20 cellular contexts compared by ENCODE assay signal in the genomic region with DNA sequence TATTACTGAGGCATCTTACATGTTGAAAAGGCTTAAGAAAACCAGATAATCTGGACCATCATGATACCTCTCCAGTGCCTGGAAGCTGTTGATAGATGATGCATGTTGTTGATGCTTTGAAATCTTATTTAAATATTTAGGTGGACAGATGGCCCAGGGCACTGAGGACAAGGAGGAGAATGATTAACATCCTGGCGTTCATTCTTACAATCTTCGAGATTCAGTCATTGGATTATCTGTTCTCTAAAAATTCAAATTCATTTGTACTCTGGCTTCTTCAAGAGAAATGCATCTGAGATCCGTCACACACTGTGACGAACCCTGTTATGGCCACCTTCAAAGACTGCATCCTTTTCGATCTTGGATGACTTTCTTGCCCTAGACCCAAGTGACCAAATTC.
DNase-seq lines count a peak whose midpoint lies in the region; ATAC-seq, FAIRE-seq and TF ChIP-seq lines count a peak whose summit lies in the region.
"Had no signal": no experiment of that assay in that cellular context is flagged by ENCODE, and none has a peak within 500 bp of the region (broad histone marks: within the 10 kb centered on the region; RNA-seq: fewer than 3 reads in every experiment).

No MANE protein-coding gene starts in this region.

- TF ChIP-seq CTCF in D721Med (IDR thresholded peaks at IDR 0.05; ENCODE audit: insufficient read depth, missing control alignments) = no peak

- ATAC-seq in stimulated activated effector memory CD8-positive, alpha-beta T cell treated with anti-CD3 and anti-CD28 coated beads, Interleukin-12 subunit alpha, Interleukin-12 subunit beta, amount 100 ng/mL, for 72 hours = no peak
- ATAC-seq: CD8-positive, alpha-beta T cell; GM12878; GM23338; HCT116 had no signal

- H3K4me3 Mint-ChIP-seq in activated CD4-positive, alpha-beta T cell treated with anti-CD3 and anti-CD28 coated beads, Interleukin-2, amount 10 ng/mL, durations not matched to agents 7 days and 5 days = no peak overlapping the region
- H3K4me3 Mint-ChIP-seq in stimulated activated effector memory CD8-positive, alpha-beta T cell treated with anti-CD3 and anti-CD28 coated beads, Interleukin-12 subunit alpha, Interleukin-12 subunit beta, amount 100 ng/mL, for 72 hours = no peak overlapping the region
- H3K4me3 Mint-ChIP-seq: B cell; CD4-positive, CD25-positive, alpha-beta regulatory T cell; CD8-positive, alpha-beta T cell; GM23338; H9 had no signal

- CTCF ChIA-PET in activated CD4-positive, alpha-beta T cell treated with anti-CD3 and anti-CD28 coated beads, Interleukin-2, amount 10 ng/mL, durations not matched to agents 7 days and 5 days (lab: Charles Lee) = no interaction called here

- POLR2A ChIA-PET in activated CD4-positive, alpha-beta T cell treated with anti-CD3 and anti-CD28 coated beads, Interleukin-2, amount 10 ng/mL, durations not matched to agents 7 days and 5 days (lab: Charles Lee) = no interaction called here

- no peaks in the 10 kb centered on the region for H3K4me1 Mint-ChIP-seq in activated CD4-positive, alpha-beta T cell treated with anti-CD3 and anti-CD28 coated beads, Interleukin-2, amount 10 ng/mL, durations not matched to agents 7 days and 5 days
- no peaks in the 10 kb centered on the region for H3K4me1 Mint-ChIP-seq in stimulated activated effector memory CD8-positive, alpha-beta T cell treated with anti-CD3 and anti-CD28 coated beads, Interleukin-12 subunit alpha, Interleukin-12 subunit beta, amount 100 ng/mL, for 72 hours
- H3K4me1 Mint-ChIP-seq: B cell; CD4-positive, CD25-positive, alpha-beta regulatory T cell had no signal

- no peaks in the 10 kb centered on the region for H3K27me3 Mint-ChIP-seq in activated CD4-positive, alpha-beta T cell treated with anti-CD3 and anti-CD28 coated beads, Interleukin-2, amount 10 ng/mL, durations not matched to agents 7 days and 5 days
- H3K27me3 Mint-ChIP-seq: CD4-positive, CD25-positive, alpha-beta regulatory T cell had no signal

- DNase-seq in D721Med (ENCODE audit: insufficient read length, low spot score) (no peak), NCI-H82 (lab: John Stamatoyannopoulos, UW) (peak; percentile 96), glomerular visceral epithelial cell (ENCODE audit: extremely low spot score) (peak; percentile 1), NCI-H510A (lab: John Stamatoyannopoulos, UW) (no peak)
- no peak for DNase-seq in activated CD4-positive, alpha-beta T cell treated with anti-CD3 and anti-CD28 coated beads, Interleukin-2, amount 10 ng/mL, durations not matched to agents 7 days and 5 days
- no peak for DNase-seq in stimulated activated effector memory CD8-positive, alpha-beta T cell treated with anti-CD3 and anti-CD28 coated beads, Interleukin-12 subunit alpha, Interleukin-12 subunit beta, amount 100 ng/mL, for 72 hours (ENCODE audit: low spot score in 2 of 2)
- DNase-seq: Caco-2; CD4-positive, CD25-positive, alpha-beta regulatory T cell; CD8-positive, alpha-beta T cell; DMS 273 treated with DMSO at 0.1 percent for 48 hours; DMS79; EL; GDM1; H9 had no signal

- no peaks in the 10 kb centered on the region for H3K9me3 Mint-ChIP-seq in activated CD4-positive, alpha-beta T cell treated with anti-CD3 and anti-CD28 coated beads, Interleukin-2, amount 10 ng/mL, durations not matched to agents 7 days and 5 days
- H3K9me3 Mint-ChIP-seq in stimulated activated effector memory CD8-positive, alpha-beta T cell treated with anti-CD3 and anti-CD28 coated beads, Interleukin-12 subunit alpha, Interleukin-12 subunit beta, amount 100 ng/mL, for 72 hours = peaks cover 3% of the 10 kb centered on the region
- H3K9me3 Mint-ChIP-seq: GM23338 had no signal

- peak; percentile 60 for FAIRE-seq in D721Med (lab: Jason Lieb, UNC)
- FAIRE-seq: A204.1, GM12878, GM19239 had no signal

- H3K36me3 Mint-ChIP-seq in activated CD4-positive, alpha-beta T cell treated with anti-CD3 and anti-CD28 coated beads, Interleukin-2, amount 10 ng/mL, durations not matched to agents 7 days and 5 days (ENCODE audit: low read depth) = no peaks in the 10 kb centered on the region
- no peaks in the 10 kb centered on the region for H3K36me3 Mint-ChIP-seq in stimulated activated effector memory CD8-positive, alpha-beta T cell treated with anti-CD3 and anti-CD28 coated beads, Interleukin-12 subunit alpha, Interleukin-12 subunit beta, amount 100 ng/mL, for 72 hours
- H3K36me3 Mint-ChIP-seq: CD4-positive, CD25-positive, alpha-beta regulatory T cell; CD8-positive, alpha-beta T cell had no signal

- H3K27ac Mint-ChIP-seq in activated CD4-positive, alpha-beta T cell treated with anti-CD3 and anti-CD28 coated beads, Interleukin-2, amount 10 ng/mL, durations not matched to agents 7 days and 5 days = no peak overlapping the region
- no peak overlapping the region for H3K27ac Mint-ChIP-seq in stimulated activated effector memory CD8-positive, alpha-beta T cell treated with anti-CD3 and anti-CD28 coated beads, Interleukin-12 subunit alpha, Interleukin-12 subunit beta, amount 100 ng/mL, for 72 hours
- H3K27ac Mint-ChIP-seq: B cell; CD4-positive, CD25-positive, alpha-beta regulatory T cell; CD8-positive, alpha-beta T cell; GM23338; H9 had no signal

Comparison
In these comparisons a context has a peak if more than half of its experiments do, and no peak if none do; other contexts are left out.
1. DNase-seq: peak in NCI-H82 (single experiment) and glomerular visceral epithelial cell (single experiment); none in D721Med (single experiment), NCI-H510A (single experiment), activated CD4-positive, alpha-beta T cell treated with anti-CD3 and anti-CD28 coated beads, Interleukin-2, amount 10 ng/mL, durations not matched to agents 7 days and 5 days (single experiment) and stimulated activated effector memory CD8-positive, alpha-beta T cell treated with anti-CD3 and anti-CD28 coated beads, Interleukin-12 subunit alpha, Interleukin-12 subunit beta, amount 100 ng/mL, for 72 hours (0 of 2).